In the genomic region with DNA sequence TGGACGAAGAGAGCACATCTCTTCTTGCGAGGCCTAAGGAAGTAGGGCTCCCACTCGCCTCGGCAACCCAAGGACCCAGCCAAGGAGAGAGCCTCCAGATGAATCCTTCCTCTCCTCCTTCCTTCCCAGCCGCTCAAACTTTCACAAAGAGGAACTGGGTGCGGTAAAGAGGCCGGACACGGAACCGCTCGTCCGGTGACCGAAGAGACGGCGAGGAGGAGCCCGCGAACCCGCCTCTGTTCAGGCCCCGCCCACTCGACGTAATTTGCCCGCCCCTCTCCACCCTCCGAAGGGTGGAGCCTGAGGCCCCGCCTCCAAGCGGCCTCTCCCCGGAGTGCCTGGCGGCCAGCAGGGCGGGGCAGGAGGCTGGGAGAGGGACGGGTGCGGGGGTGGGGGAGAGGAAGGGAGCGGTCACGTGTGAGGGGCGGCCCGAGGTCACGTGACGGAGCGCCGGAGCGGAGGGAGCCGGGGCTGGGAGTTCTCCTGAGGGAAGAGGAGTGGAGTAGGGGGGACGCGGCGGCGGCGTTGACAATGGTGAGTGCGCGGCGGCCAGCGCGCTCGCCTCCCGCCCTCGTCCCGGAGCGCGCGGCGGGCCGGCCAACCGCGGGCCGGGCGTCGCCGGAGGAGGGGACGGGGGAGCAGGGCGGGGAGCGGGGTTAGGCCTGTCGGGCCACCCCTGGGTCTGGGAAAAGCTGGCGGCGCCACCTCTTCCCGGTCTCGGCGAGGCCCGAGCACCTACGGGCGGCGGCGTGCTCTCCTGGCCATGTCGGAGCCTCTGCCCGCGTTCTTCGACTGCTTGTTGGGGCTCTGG, we compare ENCODE assay signal across 1 cellular context.
A peak's percentile ranks its signal among the peaks of the same experiment; 100 is the strongest.
TF ChIP-seq lines count a peak whose summit lies in the region.

A gene (plus strand): TSS at position 432 of the 811 bp plus-strand sequence. CDS start 100 bp downstream, at position 532.

TF ChIP-seq in HepG2, 621 proteins besides CTCF, POLR2A, EP300 and RAD21 (continued from another document and continues in another):
- TF ChIP-seq, protein P1, sequence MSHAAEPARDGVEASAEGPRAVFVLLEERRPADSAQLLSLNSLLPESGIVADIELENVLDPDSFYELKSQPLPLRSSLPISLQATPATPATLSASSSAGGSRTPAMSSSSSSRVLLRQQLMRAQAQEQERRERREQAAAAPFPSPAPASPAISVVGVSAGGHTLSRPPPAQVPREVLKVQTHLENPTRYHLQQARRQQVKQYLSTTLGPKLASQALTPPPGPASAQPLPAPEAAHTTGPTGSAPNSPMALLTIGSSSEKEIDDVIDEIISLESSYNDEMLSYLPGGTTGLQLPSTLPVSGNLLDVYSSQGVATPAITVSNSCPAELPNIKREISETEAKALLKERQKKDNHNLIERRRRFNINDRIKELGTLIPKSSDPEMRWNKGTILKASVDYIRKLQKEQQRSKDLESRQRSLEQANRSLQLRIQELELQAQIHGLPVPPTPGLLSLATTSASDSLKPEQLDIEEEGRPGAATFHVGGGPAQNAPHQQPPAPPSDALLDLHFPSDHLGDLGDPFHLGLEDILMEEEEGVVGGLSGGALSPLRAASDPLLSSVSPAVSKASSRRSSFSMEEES (CRISPR knock-in tag; IDR thresholded peaks at IDR 0.05): peak; percentile 93
- TF ChIP-seq HMG20B (CRISPR knock-in tag; conservative IDR thresholded peaks at IDR 0.05): no peak
- TF ChIP-seq, protein P2, sequence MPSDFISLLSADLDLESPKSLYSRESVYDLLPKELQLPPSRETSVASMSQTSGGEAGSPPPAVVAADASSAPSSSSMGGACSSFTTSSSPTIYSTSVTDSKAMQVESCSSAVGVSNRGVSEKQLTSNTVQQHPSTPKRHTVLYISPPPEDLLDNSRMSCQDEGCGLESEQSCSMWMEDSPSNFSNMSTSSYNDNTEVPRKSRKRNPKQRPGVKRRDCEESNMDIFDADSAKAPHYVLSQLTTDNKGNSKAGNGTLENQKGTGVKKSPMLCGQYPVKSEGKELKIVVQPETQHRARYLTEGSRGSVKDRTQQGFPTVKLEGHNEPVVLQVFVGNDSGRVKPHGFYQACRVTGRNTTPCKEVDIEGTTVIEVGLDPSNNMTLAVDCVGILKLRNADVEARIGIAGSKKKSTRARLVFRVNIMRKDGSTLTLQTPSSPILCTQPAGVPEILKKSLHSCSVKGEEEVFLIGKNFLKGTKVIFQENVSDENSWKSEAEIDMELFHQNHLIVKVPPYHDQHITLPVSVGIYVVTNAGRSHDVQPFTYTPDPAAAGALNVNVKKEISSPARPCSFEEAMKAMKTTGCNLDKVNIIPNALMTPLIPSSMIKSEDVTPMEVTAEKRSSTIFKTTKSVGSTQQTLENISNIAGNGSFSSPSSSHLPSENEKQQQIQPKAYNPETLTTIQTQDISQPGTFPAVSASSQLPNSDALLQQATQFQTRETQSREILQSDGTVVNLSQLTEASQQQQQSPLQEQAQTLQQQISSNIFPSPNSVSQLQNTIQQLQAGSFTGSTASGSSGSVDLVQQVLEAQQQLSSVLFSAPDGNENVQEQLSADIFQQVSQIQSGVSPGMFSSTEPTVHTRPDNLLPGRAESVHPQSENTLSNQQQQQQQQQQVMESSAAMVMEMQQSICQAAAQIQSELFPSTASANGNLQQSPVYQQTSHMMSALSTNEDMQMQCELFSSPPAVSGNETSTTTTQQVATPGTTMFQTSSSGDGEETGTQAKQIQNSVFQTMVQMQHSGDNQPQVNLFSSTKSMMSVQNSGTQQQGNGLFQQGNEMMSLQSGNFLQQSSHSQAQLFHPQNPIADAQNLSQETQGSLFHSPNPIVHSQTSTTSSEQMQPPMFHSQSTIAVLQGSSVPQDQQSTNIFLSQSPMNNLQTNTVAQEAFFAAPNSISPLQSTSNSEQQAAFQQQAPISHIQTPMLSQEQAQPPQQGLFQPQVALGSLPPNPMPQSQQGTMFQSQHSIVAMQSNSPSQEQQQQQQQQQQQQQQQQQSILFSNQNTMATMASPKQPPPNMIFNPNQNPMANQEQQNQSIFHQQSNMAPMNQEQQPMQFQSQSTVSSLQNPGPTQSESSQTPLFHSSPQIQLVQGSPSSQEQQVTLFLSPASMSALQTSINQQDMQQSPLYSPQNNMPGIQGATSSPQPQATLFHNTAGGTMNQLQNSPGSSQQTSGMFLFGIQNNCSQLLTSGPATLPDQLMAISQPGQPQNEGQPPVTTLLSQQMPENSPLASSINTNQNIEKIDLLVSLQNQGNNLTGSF (CRISPR knock-in tag; IDR thresholded peaks at IDR 0.05): no peak
- peak in 1 of 2 experiments; percentile 6; a peak in 2 of 4 replicates for TF ChIP-seq KLF16 (CRISPR knock-in tag; IDR thresholded peaks at IDR 0.05)
- TF ChIP-seq RFXANK (CRISPR knock-in tag; IDR thresholded peaks at IDR 0.05): no peak
- TF ChIP-seq, protein P3, sequence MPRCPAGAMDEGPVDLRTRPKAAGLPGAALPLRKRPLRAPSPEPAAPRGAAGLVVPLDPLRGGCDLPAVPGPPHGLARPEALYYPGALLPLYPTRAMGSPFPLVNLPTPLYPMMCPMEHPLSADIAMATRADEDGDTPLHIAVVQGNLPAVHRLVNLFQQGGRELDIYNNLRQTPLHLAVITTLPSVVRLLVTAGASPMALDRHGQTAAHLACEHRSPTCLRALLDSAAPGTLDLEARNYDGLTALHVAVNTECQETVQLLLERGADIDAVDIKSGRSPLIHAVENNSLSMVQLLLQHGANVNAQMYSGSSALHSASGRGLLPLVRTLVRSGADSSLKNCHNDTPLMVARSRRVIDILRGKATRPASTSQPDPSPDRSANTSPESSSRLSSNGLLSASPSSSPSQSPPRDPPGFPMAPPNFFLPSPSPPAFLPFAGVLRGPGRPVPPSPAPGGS (CRISPR knock-in tag; IDR thresholded peaks at IDR 0.05): 0 out of 2 replicates have a peak, but pooled peaks have one; percentile 22
- TF ChIP-seq, protein P4, sequence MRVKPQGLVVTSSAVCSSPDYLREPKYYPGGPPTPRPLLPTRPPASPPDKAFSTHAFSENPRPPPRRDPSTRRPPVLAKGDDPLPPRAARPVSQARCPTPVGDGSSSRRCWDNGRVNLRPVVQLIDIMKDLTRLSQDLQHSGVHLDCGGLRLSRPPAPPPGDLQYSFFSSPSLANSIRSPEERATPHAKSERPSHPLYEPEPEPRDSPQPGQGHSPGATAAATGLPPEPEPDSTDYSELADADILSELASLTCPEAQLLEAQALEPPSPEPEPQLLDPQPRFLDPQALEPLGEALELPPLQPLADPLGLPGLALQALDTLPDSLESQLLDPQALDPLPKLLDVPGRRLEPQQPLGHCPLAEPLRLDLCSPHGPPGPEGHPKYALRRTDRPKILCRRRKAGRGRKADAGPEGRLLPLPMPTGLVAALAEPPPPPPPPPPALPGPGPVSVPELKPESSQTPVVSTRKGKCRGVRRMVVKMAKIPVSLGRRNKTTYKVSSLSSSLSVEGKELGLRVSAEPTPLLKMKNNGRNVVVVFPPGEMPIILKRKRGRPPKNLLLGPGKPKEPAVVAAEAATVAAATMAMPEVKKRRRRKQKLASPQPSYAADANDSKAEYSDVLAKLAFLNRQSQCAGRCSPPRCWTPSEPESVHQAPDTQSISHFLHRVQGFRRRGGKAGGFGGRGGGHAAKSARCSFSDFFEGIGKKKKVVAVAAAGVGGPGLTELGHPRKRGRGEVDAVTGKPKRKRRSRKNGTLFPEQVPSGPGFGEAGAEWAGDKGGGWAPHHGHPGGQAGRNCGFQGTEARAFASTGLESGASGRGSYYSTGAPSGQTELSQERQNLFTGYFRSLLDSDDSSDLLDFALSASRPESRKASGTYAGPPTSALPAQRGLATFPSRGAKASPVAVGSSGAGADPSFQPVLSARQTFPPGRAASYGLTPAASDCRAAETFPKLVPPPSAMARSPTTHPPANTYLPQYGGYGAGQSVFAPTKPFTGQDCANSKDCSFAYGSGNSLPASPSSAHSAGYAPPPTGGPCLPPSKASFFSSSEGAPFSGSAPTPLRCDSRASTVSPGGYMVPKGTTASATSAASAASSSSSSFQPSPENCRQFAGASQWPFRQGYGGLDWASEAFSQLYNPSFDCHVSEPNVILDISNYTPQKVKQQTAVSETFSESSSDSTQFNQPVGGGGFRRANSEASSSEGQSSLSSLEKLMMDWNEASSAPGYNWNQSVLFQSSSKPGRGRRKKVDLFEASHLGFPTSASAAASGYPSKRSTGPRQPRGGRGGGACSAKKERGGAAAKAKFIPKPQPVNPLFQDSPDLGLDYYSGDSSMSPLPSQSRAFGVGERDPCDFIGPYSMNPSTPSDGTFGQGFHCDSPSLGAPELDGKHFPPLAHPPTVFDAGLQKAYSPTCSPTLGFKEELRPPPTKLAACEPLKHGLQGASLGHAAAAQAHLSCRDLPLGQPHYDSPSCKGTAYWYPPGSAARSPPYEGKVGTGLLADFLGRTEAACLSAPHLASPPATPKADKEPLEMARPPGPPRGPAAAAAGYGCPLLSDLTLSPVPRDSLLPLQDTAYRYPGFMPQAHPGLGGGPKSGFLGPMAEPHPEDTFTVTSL (CRISPR knock-in tag; IDR thresholded peaks at IDR 0.05; ENCODE audit: borderline replicate concordance): no peak; the same call in 1 of the 2 replicates
- peak; percentile 31 for TF ChIP-seq ERF (CRISPR knock-in tag; IDR thresholded peaks at IDR 0.05)
- TF ChIP-seq ZBTB7B (CRISPR knock-in tag; IDR thresholded peaks at IDR 0.05): no peak
- TF ChIP-seq, protein P5, sequence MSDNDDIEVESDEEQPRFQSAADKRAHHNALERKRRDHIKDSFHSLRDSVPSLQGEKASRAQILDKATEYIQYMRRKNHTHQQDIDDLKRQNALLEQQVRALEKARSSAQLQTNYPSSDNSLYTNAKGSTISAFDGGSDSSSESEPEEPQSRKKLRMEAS (IDR thresholded peaks at IDR 0.05): peak; percentile 68
- TF ChIP-seq, protein P6, sequence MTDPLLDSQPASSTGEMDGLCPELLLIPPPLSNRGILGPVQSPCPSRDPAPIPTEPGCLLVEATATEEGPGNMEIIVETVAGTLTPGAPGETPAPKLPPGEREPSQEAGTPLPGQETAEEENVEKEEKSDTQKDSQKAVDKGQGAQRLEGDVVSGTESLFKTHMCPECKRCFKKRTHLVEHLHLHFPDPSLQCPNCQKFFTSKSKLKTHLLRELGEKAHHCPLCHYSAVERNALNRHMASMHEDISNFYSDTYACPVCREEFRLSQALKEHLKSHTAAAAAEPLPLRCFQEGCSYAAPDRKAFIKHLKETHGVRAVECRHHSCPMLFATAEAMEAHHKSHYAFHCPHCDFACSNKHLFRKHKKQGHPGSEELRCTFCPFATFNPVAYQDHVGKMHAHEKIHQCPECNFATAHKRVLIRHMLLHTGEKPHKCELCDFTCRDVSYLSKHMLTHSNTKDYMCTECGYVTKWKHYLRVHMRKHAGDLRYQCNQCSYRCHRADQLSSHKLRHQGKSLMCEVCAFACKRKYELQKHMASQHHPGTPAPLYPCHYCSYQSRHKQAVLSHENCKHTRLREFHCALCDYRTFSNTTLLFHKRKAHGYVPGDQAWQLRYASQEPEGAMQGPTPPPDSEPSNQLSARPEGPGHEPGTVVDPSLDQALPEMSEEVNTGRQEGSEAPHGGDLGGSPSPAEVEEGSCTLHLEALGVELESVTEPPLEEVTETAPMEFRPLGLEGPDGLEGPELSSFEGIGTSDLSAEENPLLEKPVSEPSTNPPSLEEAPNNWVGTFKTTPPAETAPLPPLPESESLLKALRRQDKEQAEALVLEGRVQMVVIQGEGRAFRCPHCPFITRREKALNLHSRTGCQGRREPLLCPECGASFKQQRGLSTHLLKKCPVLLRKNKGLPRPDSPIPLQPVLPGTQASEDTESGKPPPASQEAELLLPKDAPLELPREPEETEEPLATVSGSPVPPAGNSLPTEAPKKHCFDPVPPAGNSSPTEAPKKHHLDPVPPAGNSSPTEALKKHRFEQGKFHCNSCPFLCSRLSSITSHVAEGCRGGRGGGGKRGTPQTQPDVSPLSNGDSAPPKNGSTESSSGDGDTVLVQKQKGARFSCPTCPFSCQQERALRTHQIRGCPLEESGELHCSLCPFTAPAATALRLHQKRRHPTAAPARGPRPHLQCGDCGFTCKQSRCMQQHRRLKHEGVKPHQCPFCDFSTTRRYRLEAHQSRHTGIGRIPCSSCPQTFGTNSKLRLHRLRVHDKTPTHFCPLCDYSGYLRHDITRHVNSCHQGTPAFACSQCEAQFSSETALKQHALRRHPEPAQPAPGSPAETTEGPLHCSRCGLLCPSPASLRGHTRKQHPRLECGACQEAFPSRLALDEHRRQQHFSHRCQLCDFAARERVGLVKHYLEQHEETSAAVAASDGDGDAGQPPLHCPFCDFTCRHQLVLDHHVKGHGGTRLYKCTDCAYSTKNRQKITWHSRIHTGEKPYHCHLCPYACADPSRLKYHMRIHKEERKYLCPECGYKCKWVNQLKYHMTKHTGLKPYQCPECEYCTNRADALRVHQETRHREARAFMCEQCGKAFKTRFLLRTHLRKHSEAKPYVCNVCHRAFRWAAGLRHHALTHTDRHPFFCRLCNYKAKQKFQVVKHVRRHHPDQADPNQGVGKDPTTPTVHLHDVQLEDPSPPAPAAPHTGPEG (CRISPR knock-in tag; IDR thresholded peaks at IDR 0.05): no peak
- TF ChIP-seq GABPA (IDR thresholded peaks at IDR 0.05; ENCODE audit: low read depth, low read length): no peak
- peak; percentile 53 for TF ChIP-seq GABPA (CRISPR knock-in tag; IDR thresholded peaks at IDR 0.05; ENCODE audit: low read depth)
- no peak for TF ChIP-seq SP140L (CRISPR knock-in tag; IDR thresholded peaks at IDR 0.05; ENCODE audit: borderline replicate concordance)
- TF ChIP-seq KLF9 (CRISPR knock-in tag; IDR thresholded peaks at IDR 0.05; ENCODE audit: low read depth): no peak
- TF ChIP-seq ZNF143 (CRISPR knock-in tag; IDR thresholded peaks at IDR 0.05): peak; percentile 56; the same call in 1 of the 2 replicates
- TF ChIP-seq TOE1 (CRISPR knock-in tag; IDR thresholded peaks at IDR 0.05): no peak
- TF ChIP-seq ZNF224 (CRISPR knock-in tag; IDR thresholded peaks at IDR 0.05): no peak
- 0 out of 2 replicates have a peak, but pooled peaks have one; percentile 21 for TF ChIP-seq MAF1 (CRISPR knock-in tag; IDR thresholded peaks at IDR 0.05; ENCODE audit: borderline replicate concordance)
- no peak for TF ChIP-seq RNF2 (conservative IDR thresholded peaks at IDR 0.05; ENCODE audit: low read depth)
- TF ChIP-seq ZNF850 (CRISPR knock-in tag; conservative IDR thresholded peaks at IDR 0.05): no peak
- TF ChIP-seq, protein P7, sequence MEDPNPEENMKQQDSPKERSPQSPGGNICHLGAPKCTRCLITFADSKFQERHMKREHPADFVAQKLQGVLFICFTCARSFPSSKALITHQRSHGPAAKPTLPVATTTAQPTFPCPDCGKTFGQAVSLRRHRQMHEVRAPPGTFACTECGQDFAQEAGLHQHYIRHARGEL (CRISPR knock-in tag; IDR thresholded peaks at IDR 0.05): no peak
- no peak for TF ChIP-seq ATF1 (CRISPR knock-in tag; IDR thresholded peaks at IDR 0.05)
- TF ChIP-seq SOX6 (IDR thresholded peaks at IDR 0.05): no peak
- peak; percentile 43; the same call in 1 of the 2 replicates for TF ChIP-seq SOX6 (CRISPR knock-in tag; IDR thresholded peaks at IDR 0.05)
- no peak for TF ChIP-seq TGIF2 (CRISPR knock-in tag; IDR thresholded peaks at IDR 0.05)
- TF ChIP-seq ZNF136 (CRISPR knock-in tag; IDR thresholded peaks at IDR 0.05; ENCODE audit: low read depth): no peak
- TF ChIP-seq PHF20 (CRISPR knock-in tag; IDR thresholded peaks at IDR 0.05): peak; percentile 64
- TF ChIP-seq GATAD2A (CRISPR knock-in tag; IDR thresholded peaks at IDR 0.05): peak; percentile 27
- TF ChIP-seq, protein P8, sequence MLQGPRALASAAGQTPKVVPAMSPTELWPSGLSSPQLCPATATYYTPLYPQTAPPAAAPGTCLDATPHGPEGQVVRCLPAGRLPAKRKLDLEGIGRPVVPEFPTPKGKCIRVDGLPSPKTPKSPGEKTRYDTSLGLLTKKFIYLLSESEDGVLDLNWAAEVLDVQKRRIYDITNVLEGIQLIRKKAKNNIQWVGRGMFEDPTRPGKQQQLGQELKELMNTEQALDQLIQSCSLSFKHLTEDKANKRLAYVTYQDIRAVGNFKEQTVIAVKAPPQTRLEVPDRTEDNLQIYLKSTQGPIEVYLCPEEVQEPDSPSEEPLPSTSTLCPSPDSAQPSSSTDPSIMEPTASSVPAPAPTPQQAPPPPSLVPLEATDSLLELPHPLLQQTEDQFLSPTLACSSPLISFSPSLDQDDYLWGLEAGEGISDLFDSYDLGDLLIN (CRISPR knock-in tag; IDR thresholded peaks at IDR 0.05; ENCODE audit: borderline replicate concordance): no peak
- TF ChIP-seq ARNT2 (CRISPR knock-in tag; IDR thresholded peaks at IDR 0.05; ENCODE audit: low read depth): peak; percentile 65
- TF ChIP-seq FOXK2 (IDR thresholded peaks at IDR 0.05): no peak
- TF ChIP-seq ZNF549 (CRISPR knock-in tag; IDR thresholded peaks at IDR 0.05): no peak
- TF ChIP-seq ZSCAN31 (CRISPR knock-in tag; IDR thresholded peaks at IDR 0.05; ENCODE audit: low read depth): peak; percentile 22; the same call in 1 of the 2 replicates
